Comparison of ENCODE assay signal across 8 cellular contexts in genomic region chr9:37079370-37080164, GRCh38. TPM values are rescaled to one million over a fixed set of nuclear protein-coding genes. Genes with fewer than 3 reads are reported as not detected.
A peak's percentile ranks its signal among the peaks of the same experiment; 100 is the strongest.
DNase-seq lines count a peak whose midpoint lies in the region; ATAC-seq, FAIRE-seq and TF ChIP-seq lines count a peak whose summit lies in the region.

No MANE protein-coding gene starts in this region.

- H3K4me1 ChIP-seq in vagina = peaks cover 35% of the 10 kb centered on the region

- DNase-seq in GM18507 (ENCODE audit: extremely low spot score, insufficient read length, low read depth) (peak; percentile 82), NCI-H2029 (lab: John Stamatoyannopoulos, UW) (peak; percentile 95), T-helper 9 cell (peak; percentile 82), astrocyte of the cerebellum (ENCODE audit: low read depth) (peak; percentile 71), hepatic stellate cell (ENCODE audit: low spot score) (peak; percentile 90), putamen (ENCODE audit: low spot score) (peak; percentile 91), vagina (ENCODE audit: extremely low spot score in 2 of 2) (peak in 1 of 2 donors; percentile 94)

- in situ Hi-C loops in astrocyte of the cerebellum (cut with HindIII; ENCODE audit: low sequenced_read_pairs) = no loop called here

- H3K4me3 ChIP-seq in astrocyte of the cerebellum (ENCODE audit: low read depth, low read length) = peak overlapping the region; percentile 80
- peak overlapping the region; percentile 74 to 97 for H3K4me3 ChIP-seq in vagina

- FAIRE-seq in GM18507 (lab: Jason Lieb, UNC) = peak; percentile 99

- H3K27me3 ChIP-seq in vagina = no peaks in the 10 kb centered on the region

- peak; percentile 90 for ATAC-seq in HG02973 (IDR thresholded peaks at IDR 0.05; ENCODE audit: unreplicated experiment)

- H3K27ac ChIP-seq in vagina = peak overlapping the region; percentile 87

- intact Hi-C loops in vagina (cut with DNase I) = no loop called here

- H3K9me3 ChIP-seq in vagina = no peaks in the 10 kb centered on the region

- no peaks in the 10 kb centered on the region for H3K36me3 ChIP-seq in vagina

- TF ChIP-seq POLR2A in vagina (IDR thresholded peaks at IDR 0.05) = peak in 1 of 2 donors; percentile 48

- TF ChIP-seq CTCF in astrocyte of the cerebellum (IDR thresholded peaks at IDR 0.05; ENCODE audit: low read depth, low read length, missing control alignments) (no peak), vagina (IDR thresholded peaks at IDR 0.05) (no peak)

RNA-seq across cellular contexts. Expression of gene ZCCHC7, which starts 40.8 kb away (rescaled TPM):
- total RNA-seq in vagina = 15.2 TPM

RNA-seq across cellular contexts. Expression of gene PAX5, which starts 45.5 kb away (rescaled TPM):
- 0.25 TPM for total RNA-seq in vagina
